8 cellular contexts compared by ENCODE assay signal in the genomic region with DNA sequence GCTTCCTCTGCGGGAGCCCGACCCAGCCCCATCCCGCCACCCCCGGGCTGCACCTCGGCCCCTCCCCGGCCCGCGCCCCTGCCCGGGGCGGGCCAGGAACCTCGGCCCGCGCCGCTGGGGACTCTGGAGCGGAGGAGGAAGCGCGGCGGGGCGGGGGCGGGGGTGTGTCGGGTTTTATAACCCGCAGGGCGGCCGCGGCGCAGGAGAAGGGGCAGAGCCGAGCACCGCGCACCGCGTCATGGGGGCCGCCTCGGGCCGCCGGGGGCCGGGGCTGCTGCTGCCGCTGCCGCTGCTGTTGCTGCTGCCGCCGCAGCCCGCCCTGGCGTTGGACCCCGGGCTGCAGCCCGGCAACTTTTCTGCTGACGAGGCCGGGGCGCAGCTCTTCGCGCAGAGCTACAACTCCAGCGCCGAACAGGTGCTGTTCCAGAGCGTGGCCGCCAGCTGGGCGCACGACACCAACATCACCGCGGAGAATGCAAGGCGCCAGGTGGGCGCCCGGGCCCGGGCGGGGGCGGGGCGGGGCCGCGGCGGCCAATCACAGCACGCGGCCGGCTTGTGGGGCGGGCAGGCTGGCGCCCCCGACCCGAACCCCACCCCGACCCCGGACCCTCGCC. TPM values are rescaled to one million over a fixed set of nuclear protein-coding genes. Genes with fewer than 3 reads are reported as not detected.
DNase-seq lines count a peak whose midpoint lies in the region; ATAC-seq, FAIRE-seq and TF ChIP-seq lines count a peak whose summit lies in the region.

Gene ACE, plus strand, starts transcription at position 205 of the 614 bp plus-strand sequence. Its CDS starts 34 bp downstream, at position 239.

- POLR2A ChIA-PET in A673 (lab: Charles Lee; ENCODE audit: low non-redundant PET): no interaction called here

- H3K9ac ChIP-seq in neural cell (ENCODE audit: low read length): peak within 1 kb of the TSS; percentile 66

- no peak within 1 kb of the TSS for H2AFZ ChIP-seq in neural cell (ENCODE audit: low read depth, low read length)

- TF ChIP-seq CTCF in A673 (conservative IDR thresholded peaks at IDR 0.05; ENCODE audit: low read depth, low read length) (no peak), fibroblast of villous mesenchyme (IDR thresholded peaks at IDR 0.05; ENCODE audit: insufficient read depth, low read depth, low read length) (no peak), neural cell (IDR thresholded peaks at IDR 0.05; ENCODE audit: poor library complexity, severe bottlenecking) (peak; percentile 47)

- DNase-seq in A673 (ENCODE audit: low spot score) (peak; percentile 36), GM19239 (ENCODE audit: insufficient read length, low spot score) (peak; percentile 54), NCI-H510A (lab: John Stamatoyannopoulos, UW) (peak; percentile 89), fibroblast of villous mesenchyme (ENCODE audit: low read depth) (peak; percentile 13)
- peak; percentile 41 to 59 for DNase-seq in activated T-cell treated with anti-CD3 and anti-CD28 coated beads, Interleukin-2, amount 50 U/mL, for 48 hours

- no peaks in the 10 kb centered on the region for H4K20me1 ChIP-seq in neural cell (ENCODE audit: insufficient read depth)

- H3K36me3 ChIP-seq in A673 (ENCODE audit: insufficient read depth, low read length, poor library complexity, severe bottlenecking) (no peaks in the 10 kb centered on the region), neural cell (ENCODE audit: insufficient read depth, low read length) (no peaks in the 10 kb centered on the region)

- no peaks in the 10 kb centered on the region for H3K27me3 ChIP-seq in A673 (replicated peaks; ENCODE audit: insufficient read depth, low read depth, low read length, poor library complexity)
- peaks cover 44% of the 10 kb centered on the region for H3K27me3 ChIP-seq in neural cell (ENCODE audit: insufficient read depth, low read depth, low read length)

- peak within 1 kb of the TSS; percentile 70 for H3K4me2 ChIP-seq in neural cell (ENCODE audit: low read length)

- BruUV-seq in A673 (replicated peaks; lab: Mats Ljungman, UMichigan): no TSS peak

- H3K9me3 ChIP-seq in A673 (ENCODE audit: low read depth, low read length, poor library complexity, severe bottlenecking) (no peaks in the 10 kb centered on the region), neural cell (ENCODE audit: low read length) (no peaks in the 10 kb centered on the region)

- FAIRE-seq in GM19239 (lab: Jason Lieb, UNC): no peak

- intact Hi-C loops in A673 (cut with micrococcal nuclease; ENCODE audit: unreplicated experiment): no loop called here

- ATAC-seq in HG02970 (IDR thresholded peaks at IDR 0.05; ENCODE audit: low FRiP score, unreplicated experiment): no peak
- no peak for ATAC-seq in HG02938 (IDR thresholded peaks at IDR 0.05; ENCODE audit: unreplicated experiment)

- TF ChIP-seq RAD21 in neural cell (conservative IDR thresholded peaks at IDR 0.05): peak; percentile 41

- H3K79me2 ChIP-seq in neural cell (replicated peaks; ENCODE audit: insufficient read depth, low read length): no peaks in the 10 kb centered on the region

- H3F3A ChIP-seq in neural cell (ENCODE audit: insufficient read depth, low read length, poor library complexity, severe bottlenecking): no peaks in the 10 kb centered on the region

- no peak for TF ChIP-seq EP300 in neural cell (conservative IDR thresholded peaks at IDR 0.05; ENCODE audit: poor library complexity, severe bottlenecking)

- H3K9me2 ChIP-seq in neural cell (ENCODE audit: insufficient read depth, low read length): no peaks in the 10 kb centered on the region

- H3K4me3 ChIP-seq in A673 (ENCODE audit: low read depth, low read length, poor library complexity, severe bottlenecking) (peak within 1 kb of the TSS; percentile 55), fibroblast of villous mesenchyme (ENCODE audit: low read depth, low read length) (peak within 1 kb of the TSS; percentile 53), neural cell (ENCODE audit: low read length) (peak within 1 kb of the TSS; percentile 72)

- CTCF ChIA-PET in A673 (lab: Charles Lee): interaction anchor here (4.3 kb wide), 1 partner anchor 51 kb away, joined by 38 read pairs; no protein-coding TSS in a partner anchor

- H3K4me1 ChIP-seq in A673 (ENCODE audit: insufficient read depth, low read length, poor library complexity, severe bottlenecking): peaks cover 31% of the 10 kb centered on the region

- no peak within 1 kb of the TSS for H3K27ac ChIP-seq in A673 (ENCODE audit: low read depth, low read length, poor library complexity, severe bottlenecking)
- no peak within 1 kb of the TSS for H3K27ac ChIP-seq in neural cell (ENCODE audit: low read length)

TF ChIP-seq in neural cell, 6 proteins besides CTCF, POLR2A, EP300 and RAD21:
- peak; percentile 24 for TF ChIP-seq POLR2AphosphoS5 (IDR thresholded peaks at IDR 0.05)
- peak; percentile 19 for TF ChIP-seq SMC3 (conservative IDR thresholded peaks at IDR 0.05; ENCODE audit: poor library complexity)
- TF ChIP-seq EZH2 (IDR thresholded peaks at IDR 0.05; ENCODE audit: borderline replicate concordance, insufficient read depth, low read length, poor library complexity, severe bottlenecking): no peak
- peak; percentile 73 for TF ChIP-seq MXI1 (conservative IDR thresholded peaks at IDR 0.05; ENCODE audit: poor library complexity, severe bottlenecking)

RNA-seq across cellular contexts. Expression of gene ACE, which starts in this region (rescaled TPM):
- total RNA-seq in A673 (2021) (2.1 and 2.6 TPM in 2 replicates), fibroblast of villous mesenchyme (1.3 and 1.7 TPM in 2 replicates)
- 1.5 and 2.1 TPM in 2 replicates for polyA plus RNA-seq in neural cell
- polyA minus RNA-seq in neural cell: 1.5 and 2.2 TPM in 2 replicates

Comparison
In these comparisons a context has a peak if more than half of its experiments do, and no peak if none do; other contexts are left out.
1. DNase-seq: peak in every context shown above with its lines; median percentile 89 in NCI-H510A; 54 in GM19239; 50 in activated T-cell treated with anti-CD3 and anti-CD28 coated beads, Interleukin-2, amount 50 U/mL, for 48 hours; 36 in A673; 13 in fibroblast of villous mesenchyme.